In the genomic region with DNA sequence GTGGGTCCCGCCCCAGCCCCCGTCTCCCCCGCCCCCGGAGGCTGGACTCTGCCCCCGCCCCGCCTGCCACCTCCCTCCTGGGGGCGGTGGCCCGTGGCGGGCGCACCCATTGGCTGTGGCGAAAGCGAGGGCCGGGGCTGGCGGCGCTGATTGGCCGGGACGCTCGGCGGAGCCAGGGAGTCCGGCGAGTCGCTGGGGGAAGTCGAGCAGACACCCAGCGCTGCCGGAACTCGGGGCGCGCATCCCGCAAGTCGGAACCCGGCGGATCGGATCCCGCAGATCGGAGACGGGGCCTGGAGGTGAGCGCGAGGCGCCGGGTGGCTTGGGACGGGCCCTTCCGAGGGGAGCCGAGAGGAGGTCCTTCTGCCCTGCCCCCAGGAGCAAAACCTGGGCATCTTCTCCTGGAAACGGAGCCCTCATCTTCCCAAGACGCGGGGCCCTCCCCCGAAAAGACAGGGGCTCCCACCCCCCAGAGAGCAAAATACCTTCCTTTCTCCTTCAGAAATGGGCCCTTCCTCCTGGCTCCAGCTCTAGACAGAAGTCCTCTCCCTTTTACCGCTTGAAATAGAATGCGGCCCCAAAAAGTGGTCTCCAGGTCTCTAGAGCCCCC, we compare ENCODE assay signal across 8 cellular contexts. TPM values are rescaled to one million over a fixed set of nuclear protein-coding genes. Genes with fewer than 3 reads are reported as not detected.
DNase-seq lines count a peak whose midpoint lies in the region; ATAC-seq, FAIRE-seq and TF ChIP-seq lines count a peak whose summit lies in the region.

TSS of gene ABAT (plus strand) at position 205 of the 610 bp plus-strand sequence. CDS start 61,123 bp downstream, outside the sequence.

- H3K4me1 ChIP-seq in OCI-LY7 (ENCODE audit: insufficient read depth, low read length, poor library complexity, severe bottlenecking), result peaks cover 8% of the 10 kb centered on the region

- CTCF ChIA-PET in OCI-LY7 (lab: Charles Lee; ENCODE audit: unreplicated experiment), result no interaction called here

- POLR2A ChIA-PET in OCI-LY7 (lab: Charles Lee), result no interaction called here

- peak within 1 kb of the TSS; percentile 93 for H3K4me3 Mint-ChIP-seq in activated T-cell treated with anti-CD3 and anti-CD28 coated beads, Interleukin-2, amount 50 U/mL, for 4 hours

- DNase-seq in D721Med (ENCODE audit: insufficient read length, low spot score), result peak; percentile 94
- DNase-seq in HTR-8/SVneo (ENCODE audit: insufficient read length, low spot score), result peak; percentile 93
- peak; percentile 89 for DNase-seq in OCI-LY7 (ENCODE audit: low spot score)
- DNase-seq in activated T-cell treated with anti-CD3 and anti-CD28 coated beads, Interleukin-2, amount 50 U/mL, for 4 hours, result peak; percentile 77
- peak; percentile 81 for DNase-seq in myocyte (ENCODE audit: low read depth)
- DNase-seq in stimulated activated CD8-positive, alpha-beta memory T cell treated with anti-CD3 and anti-CD28 coated beads, Interleukin-7, amount 100 ng/mL, for 4 hours (ENCODE audit: low read depth in 2 of 2), result peak; percentile 64 to 83

- H3K4me2 ChIP-seq in OCI-LY7 (ENCODE audit: low read length), result peak within 1 kb of the TSS; percentile 96

- no peaks in the 10 kb centered on the region for H3K9me2 ChIP-seq in OCI-LY7 (ENCODE audit: insufficient read depth, low read length)

- intact Hi-C loops in OCI-LY7 (cut with micrococcal nuclease; ENCODE audit: unreplicated experiment), result no loop called here

- H4K20me1 ChIP-seq in OCI-LY7 (ENCODE audit: insufficient read depth, low read length), result no peaks in the 10 kb centered on the region

- TF ChIP-seq CTCF in D721Med (IDR thresholded peaks at IDR 0.05; ENCODE audit: insufficient read depth, missing control alignments) (no peak), OCI-LY7 (conservative IDR thresholded peaks at IDR 0.05; ENCODE audit: low read length) (no peak)

- no peaks in the 10 kb centered on the region for H3K9me3 ChIP-seq in OCI-LY7 (ENCODE audit: low read length)

- H3K4me3 ChIP-seq in OCI-LY7 (ENCODE audit: low read depth, low read length, poor library complexity, severe bottlenecking), result peak within 1 kb of the TSS; percentile 74

- no TSS peak for BruUV-seq in OCI-LY7 (replicated peaks; lab: Mats Ljungman, UMichigan)

- FAIRE-seq in D721Med (lab: Jason Lieb, UNC), result no peak
- no peak for FAIRE-seq in HTR-8/SVneo (lab: Jason Lieb, UNC)

- no peaks in the 10 kb centered on the region for H3K79me2 ChIP-seq in OCI-LY7 (ENCODE audit: insufficient read depth, low read depth, low read length)

- H3K27me3 Mint-ChIP-seq in activated T-cell treated with anti-CD3 and anti-CD28 coated beads, Interleukin-2, amount 50 U/mL, for 4 hours (ENCODE audit: low read depth), result no peaks in the 10 kb centered on the region

- ATAC-seq in GM21390 (IDR thresholded peaks at IDR 0.05; ENCODE audit: unreplicated experiment) (peak; percentile 99), esophagus mucosa (peak; percentile 95)
- peak; percentile 96 to 98 for ATAC-seq in activated T-cell treated with anti-CD3 and anti-CD28 coated beads, Interleukin-2, amount 50 U/mL, for 4 hours

- peak within 1 kb of the TSS; percentile 91 for H2AFZ ChIP-seq in OCI-LY7 (ENCODE audit: low read length)

- peaks cover 17% of the 10 kb centered on the region for H3K4me1 Mint-ChIP-seq in activated T-cell treated with anti-CD3 and anti-CD28 coated beads, Interleukin-2, amount 50 U/mL, for 4 hours (ENCODE audit: low read depth)

- no peaks in the 10 kb centered on the region for H3K36me3 ChIP-seq in OCI-LY7 (ENCODE audit: insufficient read depth, low read length)

- H3K36me3 Mint-ChIP-seq in activated T-cell treated with anti-CD3 and anti-CD28 coated beads, Interleukin-2, amount 50 U/mL, for 4 hours (ENCODE audit: insufficient read depth), result peaks cover 1% of the 10 kb centered on the region

- H3K27ac ChIP-seq in OCI-LY7 (ENCODE audit: low read depth, low read length, poor library complexity, severe bottlenecking), result no peak within 1 kb of the TSS

- H3K9me3 Mint-ChIP-seq in activated T-cell treated with anti-CD3 and anti-CD28 coated beads, Interleukin-2, amount 50 U/mL, for 4 hours, result peaks cover 2% of the 10 kb centered on the region

RNA-seq across cellular contexts. Expression of gene ABAT, which starts in this region (rescaled TPM):
- 2.0 and 6.2 TPM in 2 replicates for total RNA-seq in OCI-LY7 (2014; rRNA removed; shearing (Covaris generic))
- total RNA-seq in OCI-LY7 (2022) (4.1 and 6.7 TPM in 2 replicates), esophagus mucosa (4.2 TPM), myocyte (3.2 and 6.3 TPM in 2 replicates)
- total RNA-seq in activated T-cell treated with anti-CD3 and anti-CD28 coated beads, Interleukin-2, amount 50 U/mL, for 4 hours, result 1 to 10 TPM; 3.4 to 6.4 (median 4.5) TPM
- polyA plus RNA-seq in myocyte (2012), result 10.3 TPM
